Comparison of ENCODE assay signal across 14 cellular contexts in the genomic region with DNA sequence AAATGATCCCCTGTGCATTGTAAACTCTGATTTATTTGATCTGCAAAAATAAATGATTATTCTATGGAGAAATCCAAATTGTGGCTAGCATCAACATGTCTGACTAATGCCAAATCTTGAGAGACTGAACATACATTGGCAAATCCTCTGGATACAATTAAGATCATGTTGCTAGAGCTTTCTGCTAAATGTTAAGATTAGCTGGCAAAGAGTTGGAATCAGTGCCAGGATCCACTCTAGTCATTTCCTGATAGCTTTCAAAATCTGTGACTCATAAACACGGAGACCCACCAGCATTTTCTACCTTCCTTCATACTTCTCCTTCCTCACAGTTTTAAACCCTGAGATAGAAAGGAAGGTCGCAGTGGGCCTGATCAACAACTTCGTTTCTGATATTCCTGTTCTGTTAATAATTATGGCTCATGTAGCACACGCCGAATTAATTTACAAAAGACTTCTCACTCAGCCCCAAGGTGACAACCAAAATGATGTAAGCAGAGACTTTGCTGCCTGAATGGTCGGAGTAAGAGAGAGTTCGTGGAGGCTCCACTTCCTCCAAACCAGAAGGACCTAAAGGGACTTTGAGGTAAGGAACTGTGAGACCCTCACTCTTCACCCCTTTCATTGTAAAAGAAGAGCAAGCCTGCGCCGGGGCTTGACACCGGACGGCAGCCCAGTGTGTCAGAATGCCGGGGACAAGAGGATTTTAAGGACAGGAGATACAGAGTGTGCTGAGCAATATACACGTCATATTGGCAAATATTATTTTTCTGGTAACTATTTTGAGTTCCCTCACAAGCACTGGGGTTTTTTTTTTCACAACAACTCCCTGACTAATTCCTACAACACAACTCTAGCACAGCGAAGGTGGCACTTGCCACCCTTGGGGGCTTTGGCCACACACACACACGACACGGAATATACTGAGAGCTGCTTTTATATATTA. TPM values are rescaled to one million over a fixed set of nuclear protein-coding genes. Genes with fewer than 3 reads are reported as not detected.
DNase-seq lines count a peak whose midpoint lies in the region; ATAC-seq, FAIRE-seq and TF ChIP-seq lines count a peak whose summit lies in the region.
"Had no signal": no experiment of that assay in that cellular context is flagged by ENCODE, and none has a peak within 500 bp of the region (broad histone marks: within the 10 kb centered on the region; RNA-seq: fewer than 3 reads in every experiment).

No MANE protein-coding gene starts in this region.

- peaks cover 28% of the 10 kb centered on the region for H3K27me3 Mint-ChIP-seq in activated CD4-positive, alpha-beta memory T cell treated with anti-CD3 and anti-CD28 coated beads, Interleukin-2, amount 10 ng/mL, durations not matched to agents 7 days and 5 days

- CTCF ChIA-PET in activated CD4-positive, alpha-beta memory T cell treated with anti-CD3 and anti-CD28 coated beads, Interleukin-2, amount 10 ng/mL, durations not matched to agents 7 days and 5 days (lab: Charles Lee) = no interaction called here

- ATAC-seq in GM19397 (IDR thresholded peaks at IDR 0.05; ENCODE audit: unreplicated experiment) = no peak
- ATAC-seq: heart left ventricle had no signal

- POLR2A ChIA-PET in activated CD4-positive, alpha-beta memory T cell treated with anti-CD3 and anti-CD28 coated beads, Interleukin-2, amount 10 ng/mL, durations not matched to agents 7 days and 5 days (lab: Charles Lee) = no interaction called here

- peak; percentile 78 for DNase-seq in HPDE6-E6E7 (ENCODE audit: extremely low spot score)
- DNase-seq in astrocyte of the spinal cord (ENCODE audit: low read depth, low spot score) = peak; percentile 88
- no peak for DNase-seq in globus pallidus (ENCODE audit: low spot score)
- no peak for DNase-seq in NCI-H128 (lab: John Stamatoyannopoulos, UW; ENCODE audit: unreplicated experiment)
- no peak for DNase-seq in activated CD4-positive, alpha-beta memory T cell treated with anti-CD3 and anti-CD28 coated beads, Interleukin-2, amount 10 ng/mL, durations not matched to agents 7 days and 5 days
- DNase-seq: activated CD8-positive, alpha-beta memory T cell treated with anti-CD3 and anti-CD28 coated beads, Interleukin-2, amount 50 U/mL, for 4 hours; anterior cingulate cortex; CD4-positive, alpha-beta memory T cell; heart left ventricle; NCI-H1092 treated with DMSO at 0.1 percent for 48 hours; right lobe of liver had no signal

- H3K27me3 ChIP-seq in ACC112 (ENCODE audit: insufficient read depth, low read length) = no peaks in the 10 kb centered on the region
- H3K27me3 ChIP-seq: heart left ventricle, right lobe of liver had no signal

- no peaks in the 10 kb centered on the region for H3K36me3 Mint-ChIP-seq in activated CD4-positive, alpha-beta memory T cell treated with anti-CD3 and anti-CD28 coated beads, Interleukin-2, amount 10 ng/mL, durations not matched to agents 7 days and 5 days (ENCODE audit: low read depth)
- H3K36me3 Mint-ChIP-seq: CD4-positive, alpha-beta memory T cell had no signal

- peak overlapping the region; percentile 19 for H2AFZ ChIP-seq in ACC112 (ENCODE audit: low read length, unreplicated experiment)

- in situ Hi-C loops in astrocyte of the spinal cord (cut with HindIII; ENCODE audit: low sequenced_read_pairs) = no loop called here

- H3K4me1 ChIP-seq in ACC112 (ENCODE audit: control insufficient read depth, insufficient read depth, low read length, unreplicated experiment) = peaks cover 29% of the 10 kb centered on the region
- H3K4me1 ChIP-seq: heart left ventricle, right lobe of liver had no signal

- H3K4me3 Mint-ChIP-seq in activated CD4-positive, alpha-beta memory T cell treated with anti-CD3 and anti-CD28 coated beads, Interleukin-2, amount 10 ng/mL, durations not matched to agents 7 days and 5 days = no peak overlapping the region
- H3K4me3 Mint-ChIP-seq: CD4-positive, alpha-beta memory T cell had no signal

- H3K4me3 ChIP-seq in ACC112 (ENCODE audit: low read depth, low read length) (peak overlapping the region; percentile 59), astrocyte of the spinal cord (ENCODE audit: low read depth, low read length) (no peak overlapping the region)
- H3K4me3 ChIP-seq: heart left ventricle, right lobe of liver had no signal

- no peaks in the 10 kb centered on the region for H3K36me3 ChIP-seq in ACC112 (ENCODE audit: insufficient read depth, low read length)
- H3K36me3 ChIP-seq: heart left ventricle, right lobe of liver had no signal

- H3K79me2 ChIP-seq in ACC112 (ENCODE audit: control insufficient read depth, insufficient read depth, low read length, unreplicated experiment) = no peaks in the 10 kb centered on the region

- peaks cover 2% of the 10 kb centered on the region for H3K4me1 Mint-ChIP-seq in activated CD4-positive, alpha-beta memory T cell treated with anti-CD3 and anti-CD28 coated beads, Interleukin-2, amount 10 ng/mL, durations not matched to agents 7 days and 5 days
- H3K4me1 Mint-ChIP-seq: CD4-positive, alpha-beta memory T cell had no signal

- no peak overlapping the region for H3K27ac Mint-ChIP-seq in activated CD4-positive, alpha-beta memory T cell treated with anti-CD3 and anti-CD28 coated beads, Interleukin-2, amount 10 ng/mL, durations not matched to agents 7 days and 5 days
- H3K27ac Mint-ChIP-seq: CD4-positive, alpha-beta memory T cell had no signal

- peak; percentile 51 for FAIRE-seq in islet of Langerhans (lab: Jason Lieb, UNC)

- no peaks in the 10 kb centered on the region for H3K9me3 Mint-ChIP-seq in activated CD4-positive, alpha-beta memory T cell treated with anti-CD3 and anti-CD28 coated beads, Interleukin-2, amount 10 ng/mL, durations not matched to agents 7 days and 5 days
- H3K9me3 Mint-ChIP-seq: CD4-positive, alpha-beta memory T cell had no signal

- H3K27ac ChIP-seq in ACC112 (ENCODE audit: low read depth, low read length) = peak overlapping the region; percentile 93
- H3K27ac ChIP-seq: heart left ventricle, right lobe of liver had no signal

- no peak for TF ChIP-seq CTCF in astrocyte of the spinal cord (IDR thresholded peaks at IDR 0.05; ENCODE audit: low read depth, low read length)

RNA-seq across cellular contexts. Expression of gene SERPINH1, which starts 42.0 kb away (rescaled TPM):
- total RNA-seq in activated CD4-positive, alpha-beta memory T cell treated with anti-CD3 and anti-CD28 coated beads, Interleukin-2, amount 10 ng/mL, durations not matched to agents 7 days and 5 days = 10 to 100 TPM; 12.2 to 13.3 TPM

Comparison
In these comparisons a context has a peak if more than half of its experiments do, and no peak if none do; other contexts are left out.
1. DNase-seq: peak in HPDE6-E6E7 (single experiment) and astrocyte of the spinal cord (single experiment); none in globus pallidus (single experiment), NCI-H128 (single experiment) and activated CD4-positive, alpha-beta memory T cell treated with anti-CD3 and anti-CD28 coated beads, Interleukin-2, amount 10 ng/mL, durations not matched to agents 7 days and 5 days (single experiment).